8 cellular contexts compared by ENCODE assay signal in genomic region chr17:74736423-74737298, GRCh38. TPM values are rescaled to one million over a fixed set of nuclear protein-coding genes. Genes with fewer than 3 reads are reported as not detected.
A peak's percentile ranks its signal among the peaks of the same experiment; 100 is the strongest.
DNase-seq lines count a peak whose midpoint lies in the region; ATAC-seq and TF ChIP-seq lines count a peak whose summit lies in the region.

A gene with protein sequence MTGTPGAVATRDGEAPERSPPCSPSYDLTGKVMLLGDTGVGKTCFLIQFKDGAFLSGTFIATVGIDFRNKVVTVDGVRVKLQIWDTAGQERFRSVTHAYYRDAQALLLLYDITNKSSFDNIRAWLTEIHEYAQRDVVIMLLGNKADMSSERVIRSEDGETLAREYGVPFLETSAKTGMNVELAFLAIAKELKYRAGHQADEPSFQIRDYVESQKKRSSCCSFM (plus strand): TSS chr17:74737256. CDS start chr17:74737273, 17 bp downstream.

- peak; percentile 82 for ATAC-seq in memory B cell (ENCODE audit: low read depth)

- H3K27ac ChIP-seq in tibial nerve, result peak within 1 kb of the TSS in 1 of 4 donors; percentile 67

- CTCF ChIA-PET in HEK293T (lab: Yijun Ruan, JAX), result interaction anchor here (0.8 to 3.5 kb wide), 13 partner anchors 9 to 170 kb away, joined by 3 to 57 read pairs (median 4); partner anchors contain the start of genes CD300LD and NAT9

- H3K4me3 Mint-ChIP-seq in memory B cell, result peak within 1 kb of the TSS; percentile 86

- peak within 1 kb of the TSS; percentile 86 for H3K27ac Mint-ChIP-seq in memory B cell

- H3K27me3 ChIP-seq in tibial nerve, result peaks cover 0 to 89% of the 10 kb centered on the region in 2 donors

- TF ChIP-seq POLR2A in tibial nerve (IDR thresholded peaks at IDR 0.05), result no peak
- TF ChIP-seq POLR2A in lower leg skin (IDR thresholded peaks at IDR 0.05), result no peak

- no peak for TF ChIP-seq EP300 in tibial nerve (IDR thresholded peaks at IDR 0.05)

- H3K9me3 ChIP-seq in tibial nerve, result no peaks in the 10 kb centered on the region

- H3K9me3 Mint-ChIP-seq in memory B cell, result no peaks in the 10 kb centered on the region

- DNase-seq in CMK (ENCODE audit: low read depth), result peak; percentile 70
- no peak for DNase-seq in HEK293T (ENCODE audit: extremely low spot score)
- peak; percentile 41 for DNase-seq in SK-MEL-5 (ENCODE audit: low read depth, low spot score)
- DNase-seq in central memory CD4-positive, alpha-beta T cell, result peak; percentile 32
- DNase-seq in memory B cell (ENCODE audit: low spot score in 2 of 2), result peak; percentile 74 to 80
- no peak for DNase-seq in tibial nerve (ENCODE audit: low spot score in 2 of 2)
- no peak for DNase-seq in lower leg skin (ENCODE audit: low spot score in 2 of 2)
- no peak for DNase-seq in DMS114 treated with DMSO at 0.1 percent for 48 hours (lab: John Stamatoyannopoulos, UW; ENCODE audit: unreplicated experiment)

- intact Hi-C loops in lower leg skin (cut with DNase I; ENCODE audit: low total_unique reads), result no loop called here

- no peaks in the 10 kb centered on the region for H3K27me3 Mint-ChIP-seq in memory B cell

- H3K4me1 ChIP-seq in tibial nerve, result peaks cover 0 to 28% (median 23%) of the 10 kb centered on the region in 4 donors

- 4 to 5% methylated on average over 21 to 34 of the region's 70 CpGs for WGBS in tibial nerve, 2 donors
- WGBS in lower leg skin, 2 donors, result 1 to 4% methylated on average over 36 to 41 of the region's 70 CpGs

- no peaks in the 10 kb centered on the region for H3K36me3 ChIP-seq in tibial nerve

- H3K4me1 Mint-ChIP-seq in memory B cell, result peaks cover 40% of the 10 kb centered on the region

- H3K36me3 Mint-ChIP-seq in memory B cell, result peaks cover 2% of the 10 kb centered on the region

- in situ Hi-C loops in SK-MEL-5 (cut with HindIII; ENCODE audit: low pct_unique_long_range_greater_than_20kb, low sequenced_read_pairs), result no loop called here

- H3K4me3 ChIP-seq in tibial nerve, result peak within 1 kb of the TSS in 3 of 4 donors; percentile 16 to 45 (median 38)
- H3K4me3 ChIP-seq in lower leg skin (ENCODE audit: low read depth, poor library complexity, severe bottlenecking), result no peak within 1 kb of the TSS

- POLR2A ChIA-PET in HEK293T (lab: Yijun Ruan, JAX), result interaction anchor here (1.0 to 1.6 kb wide), 4 partner anchors 33 to 530 kb away, joined by 4 to 6 read pairs (median 5); partner anchors contain the start of genes FDXR and NAT9

- TF ChIP-seq CTCF in tibial nerve (IDR thresholded peaks at IDR 0.05), result peak; percentile 5 to 55 (median 45)
- no peak for TF ChIP-seq CTCF in lower leg skin (IDR thresholded peaks at IDR 0.05)

TF ChIP-seq in HEK293T, 16 proteins besides CTCF, POLR2A, EP300 and RAD21:
- TF ChIP-seq PKNOX1 (IDR thresholded peaks at IDR 0.05), result peak; percentile 85
- TF ChIP-seq FOXK2 (IDR thresholded peaks at IDR 0.05), result no peak

RNA-seq across cellular contexts. Expression of the gene that starts here (rescaled TPM):
- total RNA-seq in SK-MEL-5 (2014; rRNA removed; shearing (Covaris generic)), result 0.40 and 0.66 TPM in 2 replicates
- 0.21 and 1.6 TPM in 2 replicates for polyA plus RNA-seq in SK-MEL-5 (2015; cell fraction: cytosol; rRNA removed)
- 0.19 and 0.58 TPM in 2 replicates for polyA plus RNA-seq in SK-MEL-5 (2015; cell fraction: nucleus; rRNA removed)
- total RNA-seq in tibial nerve (1 to 10 TPM in 3 of 4 donors, under 1 TPM in 1; 0.87 to 4.4 (median 2.3) TPM), lower leg skin (1 to 10 TPM in 1 of 4 donors, under 1 TPM in 1, not detected in 2; 0.57 to 1.7 TPM)

Comparison
In these comparisons a context has a peak if more than half of its experiments do, and no peak if none do; other contexts are left out.
1. DNase-seq: peak in CMK (single experiment), SK-MEL-5 (single experiment), central memory CD4-positive, alpha-beta T cell (single experiment) and memory B cell (2 of 2); none in HEK293T (single experiment), tibial nerve (0 of 2), lower leg skin (0 of 2) and DMS114 treated with DMSO at 0.1 percent for 48 hours (single experiment).
2. CTCF ChIP-seq: peak in tibial nerve (5 of 5); none in lower leg skin (0 of 3).